In genomic region chr1:1359668-1360468, GRCh38 we compare ENCODE assay signal across 9 cellular contexts. TPM values are rescaled to one million over a fixed set of nuclear protein-coding genes. Genes with fewer than 3 reads are reported as not detected.
DNase-seq lines count a peak whose midpoint lies in the region; ATAC-seq and TF ChIP-seq lines count a peak whose summit lies in the region.
"Had no signal": no experiment of that assay in that cellular context is flagged by ENCODE, and none has a peak within 500 bp of the region (broad histone marks: within the 10 kb centered on the region; RNA-seq: fewer than 3 reads in every experiment).

No MANE protein-coding gene starts in this region.

- H3K4me3 ChIP-seq in fibroblast of the aortic adventitia (ENCODE audit: low read depth, low read length) (peak overlapping the region; percentile 50), ovary (no peak overlapping the region)

- POLR2A ChIA-PET in RWPE1 (lab: Yijun Ruan, JAX; ENCODE audit: low non-redundant PET): no interaction called here

- TF ChIP-seq CTCF in RWPE1 (conservative IDR thresholded peaks at IDR 0.05; ENCODE audit: low read depth) (no peak), fibroblast of the aortic adventitia (IDR thresholded peaks at IDR 0.05; ENCODE audit: insufficient read depth, low read length) (no peak), ovary (IDR thresholded peaks at IDR 0.05) (no peak)

- H3K9me3 ChIP-seq in ovary: no peaks in the 10 kb centered on the region

- TF ChIP-seq POLR2A in ovary (IDR thresholded peaks at IDR 0.05): no peak

- TF ChIP-seq EP300 in ovary (IDR thresholded peaks at IDR 0.05): no peak

- peak; percentile 69 for DNase-seq in AG20443 (ENCODE audit: low spot score)
- no peak for DNase-seq in RWPE1 (ENCODE audit: low spot score)
- DNase-seq in fibroblast of the aortic adventitia (ENCODE audit: low read depth): peak; percentile 87
- peak; percentile 42 to 73 (median 64) for DNase-seq in ovary
- DNase-seq in NCI-H2081 treated with DMSO at 0.1 percent for 48 hours (lab: John Stamatoyannopoulos, UW): no peak
- DNase-seq: activated T-cell treated with anti-CD3 and anti-CD28 coated beads for 4 hours had no signal

- ATAC-seq in HG03342 (IDR thresholded peaks at IDR 0.05; ENCODE audit: unreplicated experiment) (no peak), GM18519 (IDR thresholded peaks at IDR 0.05; ENCODE audit: low FRiP score, unreplicated experiment) (no peak)
- no peak for ATAC-seq in activated CD4-positive, CD25-positive, alpha-beta regulatory T cell treated with anti-CD3 and anti-CD28 coated beads, Interleukin-2, amount 50 U/mL, for 24 hours

- no peaks in the 10 kb centered on the region for H3K27me3 ChIP-seq in ovary

- H3K36me3 ChIP-seq in ovary: no peaks in the 10 kb centered on the region

- WGBS in ovary, 3 donors: 41 to 46% (median 43%) methylated on average over 27 to 28 of the region's 28 CpGs

- CTCF ChIA-PET in RWPE1 (lab: Yijun Ruan, JAX): no interaction called here

- H3K27ac ChIP-seq in RWPE1: peak overlapping the region; percentile 54
- peak overlapping the region; percentile 88 to 92 for H3K27ac ChIP-seq in ovary

- H3K4me1 ChIP-seq in ovary (ENCODE audit: insufficient read depth): peaks cover 12% of the 10 kb centered on the region

- intact Hi-C loops in ovary (cut with DNase I): no loop called here

RNA-seq across cellular contexts. Expression of gene MXRA8, which starts 1.5 kb away (rescaled TPM):
- 367 and 605 TPM in 2 replicates for total RNA-seq in fibroblast of the aortic adventitia (ENCODE audit: low replicate concordance)
- 100 to 1,000 TPM in 5 of 7 donors, 10 to 100 TPM in 2; 63.8 to 206 (median 131) TPM for total RNA-seq in ovary
- 100 to 1,000 TPM in 1 of 2 donors, 10 to 100 TPM in 1; 40.3 to 193 TPM for polyA plus RNA-seq in ovary

RNA-seq across cellular contexts. Expression of gene DVL1, which starts 10.7 kb away (rescaled TPM):
- total RNA-seq in fibroblast of the aortic adventitia (ENCODE audit: low replicate concordance): 31.3 and 89.0 TPM in 2 replicates
- total RNA-seq in ovary: 10 to 100 TPM; 38.0 to 85.2 (median 64.9) TPM
- polyA plus RNA-seq in ovary: 10 to 100 TPM in 1 of 2 donors, 1 to 10 TPM in 1; 2.1 to 51.2 TPM

RNA-seq across cellular contexts. Expression of gene AURKAIP1, which starts 15.1 kb away (rescaled TPM):
- total RNA-seq in fibroblast of the aortic adventitia (ENCODE audit: low replicate concordance) (71.1 and 82.0 TPM in 2 replicates), ovary (10 to 100 TPM; 63.7 to 94.0 (median 73.2) TPM)
- polyA plus RNA-seq in ovary: 10 to 100 TPM in 1 of 2 donors, 1 to 10 TPM in 1; 6.0 to 81.3 TPM

RNA-seq across cellular contexts. Expression of gene TAS1R3, which starts 28.8 kb away (rescaled TPM):
- 0.09 and 0.57 TPM in 2 replicates for total RNA-seq in fibroblast of the aortic adventitia (ENCODE audit: low replicate concordance)
- under 1 TPM in 6 of 7 donors, not detected in 1; 0.07 to 0.40 (median 0.23) TPM for total RNA-seq in ovary
- polyA plus RNA-seq in ovary: under 1 TPM in 1 of 2 donors, not detected in 1; 0.24 TPM

RNA-seq across cellular contexts. Expression of gene CPTP, which starts 35.3 kb away (rescaled TPM):
- total RNA-seq in fibroblast of the aortic adventitia (ENCODE audit: low replicate concordance) (9.4 and 17.7 TPM in 2 replicates), ovary (10 to 100 TPM; 13.8 to 21.0 (median 14.8) TPM)
- 10 to 100 TPM in 1 of 2 donors, 1 to 10 TPM in 1; 2.4 to 18.3 TPM for polyA plus RNA-seq in ovary

Comparison
In these comparisons a context has a peak if more than half of its experiments do, and no peak if none do; other contexts are left out.
1. DNase-seq: peak in AG20443 (single experiment), fibroblast of the aortic adventitia (single experiment) and ovary (5 of 5); none in RWPE1 (single experiment) and NCI-H2081 treated with DMSO at 0.1 percent for 48 hours (single experiment).